14 cellular contexts compared by ENCODE assay signal in genomic region chr5:137632716-137633115, GRCh38.
DNase-seq lines count a peak whose midpoint lies in the region; TF ChIP-seq lines count a peak whose summit lies in the region.
"Had no signal": no experiment of that assay in that cellular context is flagged by ENCODE, and none has a peak within 500 bp of the region (broad histone marks: within the 10 kb centered on the region; RNA-seq: fewer than 3 reads in every experiment).

No MANE protein-coding gene starts in this region.

- no peaks in the 10 kb centered on the region for H3K9me3 Mint-ChIP-seq in endothelial cell (ENCODE audit: unreplicated experiment)
- H3K9me3 Mint-ChIP-seq: CD8-positive, alpha-beta T cell had no signal

- no peaks in the 10 kb centered on the region for H3K36me3 ChIP-seq in adipocyte (ENCODE audit: control insufficient read depth, insufficient read depth, low read length, severe bottlenecking)
- H3K36me3 ChIP-seq: HAP-1 had no signal

- peak overlapping the region; percentile 8 for H3K27ac Mint-ChIP-seq in endothelial cell (ENCODE audit: unreplicated experiment)
- H3K27ac Mint-ChIP-seq: B cell; CD8-positive, alpha-beta T cell had no signal

- peaks cover 37% of the 10 kb centered on the region for H3K4me1 Mint-ChIP-seq in endothelial cell (ENCODE audit: unreplicated experiment)
- H3K4me1 Mint-ChIP-seq: B cell had no signal

- H3K4me3 ChIP-seq in adipocyte (ENCODE audit: low read length), result no peak overlapping the region
- H3K4me3 ChIP-seq: BLaER1 treated with 17β-estradiol and CSF1 and Interleukin-3, amounts not matched to agents 10 nM and 100 nM; HAP-1 had no signal

- no peaks in the 10 kb centered on the region for H3K27me3 ChIP-seq in adipocyte (replicated peaks; ENCODE audit: control insufficient read depth, insufficient read depth, low read length)
- H3K27me3 ChIP-seq: BLaER1 treated with 17β-estradiol and CSF1 and Interleukin-3, amounts not matched to agents 10 nM and 100 nM had no signal

- no peak overlapping the region for H3K9ac ChIP-seq in adipocyte (ENCODE audit: low read length)
- H3K9ac ChIP-seq: BLaER1 treated with 17β-estradiol and CSF1 and Interleukin-3, amounts not matched to agents 10 nM and 100 nM had no signal

- peaks cover 3% of the 10 kb centered on the region for H3K9me3 ChIP-seq in adipocyte (ENCODE audit: control insufficient read depth, low read length)
- H3K9me3 ChIP-seq: HAP-1 had no signal

- peaks cover 9% of the 10 kb centered on the region for H3K27me3 Mint-ChIP-seq in endothelial cell (ENCODE audit: unreplicated experiment)
- H3K27me3 Mint-ChIP-seq: B cell had no signal

- TF ChIP-seq CTCF in endothelial cell (IDR thresholded peaks at IDR 0.05; ENCODE audit: unreplicated experiment), result no peak

- H3K36me3 Mint-ChIP-seq in endothelial cell (ENCODE audit: low read depth, unreplicated experiment), result peaks cover 68% of the 10 kb centered on the region

- peak; percentile 22 for DNase-seq in LHCN-M2 (ENCODE audit: low read depth)
- peak; percentile 47 for DNase-seq in adipocyte (ENCODE audit: low read depth)
- no peak for DNase-seq in endothelial cell (ENCODE audit: low spot score)
- DNase-seq in iris pigment epithelial cell (ENCODE audit: low read depth), result peak; percentile 43
- no peak for DNase-seq in H4 (ENCODE audit: low spot score)
- no peak for DNase-seq in HuH-7 (ENCODE audit: low spot score)
- no peak for DNase-seq in retina
- DNase-seq: Calu3; CD8-positive, alpha-beta T cell; DMS79 treated with DMSO at 0.1 percent for 48 hours; GF-D8 had no signal

- no peaks in the 10 kb centered on the region for H3K4me1 ChIP-seq in adipocyte (ENCODE audit: control insufficient read depth, insufficient read depth, low read length)

- H3K4me3 Mint-ChIP-seq in endothelial cell (ENCODE audit: unreplicated experiment), result peak overlapping the region; percentile 30
- H3K4me3 Mint-ChIP-seq: B cell; CD8-positive, alpha-beta T cell had no signal

Comparison
In these comparisons a context has a peak if more than half of its experiments do, and no peak if none do; other contexts are left out.
1. DNase-seq: peak in LHCN-M2 (single experiment), adipocyte (single experiment) and iris pigment epithelial cell (single experiment); none in endothelial cell (single experiment), H4 (single experiment), HuH-7 (single experiment) and retina (single experiment).